Comparison of ENCODE assay signal across 8 cellular contexts in the genomic region with DNA sequence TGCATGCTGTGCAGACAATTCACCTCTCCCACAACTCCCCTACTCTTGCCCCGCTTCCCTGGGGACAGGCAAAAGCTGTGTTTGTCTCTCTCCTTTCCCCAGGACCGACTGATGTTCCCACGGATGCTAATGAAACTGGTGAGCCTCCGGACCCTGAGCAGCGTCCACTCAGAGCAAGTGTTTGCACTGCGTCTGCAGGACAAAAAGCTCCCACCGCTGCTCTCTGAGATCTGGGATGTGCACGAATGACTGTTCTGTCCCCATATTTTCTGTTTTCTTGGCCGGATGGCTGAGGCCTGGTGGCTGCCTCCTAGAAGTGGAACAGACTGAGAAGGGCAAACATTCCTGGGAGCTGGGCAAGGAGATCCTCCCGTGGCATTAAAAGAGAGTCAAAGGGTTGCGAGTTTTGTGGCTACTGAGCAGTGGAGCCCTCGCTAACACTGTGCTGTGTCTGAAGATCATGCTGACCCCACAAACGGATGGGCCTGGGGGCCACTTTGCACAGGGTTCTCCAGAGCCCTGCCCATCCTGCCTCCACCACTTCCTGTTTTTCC. TPM values are rescaled to one million over a fixed set of nuclear protein-coding genes. Genes with fewer than 3 reads are reported as not detected.
A peak's percentile ranks its signal among the peaks of the same experiment; 100 is the strongest.
DNase-seq lines count a peak whose midpoint lies in the region; ATAC-seq and TF ChIP-seq lines count a peak whose summit lies in the region.

No MANE protein-coding gene starts in this region.

- H3K4me1 Mint-ChIP-seq in naive thymus-derived CD8-positive, alpha-beta T cell: peaks cover 31 to 68% (median 54%) of the 10 kb centered on the region in 4 donors

- no peak for ATAC-seq in naive thymus-derived CD8-positive, alpha-beta T cell

- H3K27ac ChIP-seq in 22Rv1 (peak overlapping the region; percentile 96), breast epithelium (peak overlapping the region; percentile 88 to 96)

- no peaks in the 10 kb centered on the region for H3K9me3 ChIP-seq in breast epithelium

- H3K4me3 Mint-ChIP-seq in naive thymus-derived CD8-positive, alpha-beta T cell: peak overlapping the region; percentile 75 to 98 (median 90)

- no peaks in the 10 kb centered on the region for H3K9me3 Mint-ChIP-seq in naive thymus-derived CD8-positive, alpha-beta T cell

- no peaks in the 10 kb centered on the region for H3K27me3 Mint-ChIP-seq in naive thymus-derived CD8-positive, alpha-beta T cell

- TF ChIP-seq POLR2A in breast epithelium (IDR thresholded peaks at IDR 0.05): no peak

- H3K27me3 ChIP-seq in breast epithelium: no peaks in the 10 kb centered on the region

- no peaks in the 10 kb centered on the region for H3K36me3 ChIP-seq in breast epithelium

- peak overlapping the region; percentile 80 for H3K4me3 ChIP-seq in HFF-Myc (replicated peaks; ENCODE audit: low read depth, low read length)
- H3K4me3 ChIP-seq in breast epithelium: peak overlapping the region; percentile 82 to 95 (median 93)

- peak overlapping the region; percentile 90 to 99 (median 96) for H3K27ac Mint-ChIP-seq in naive thymus-derived CD8-positive, alpha-beta T cell

- POLR2A ChIA-PET in naive thymus-derived CD8-positive, alpha-beta T cell (lab: Charles Lee): interaction anchor here (0.7 to 3.4 kb wide), 8 partner anchors 9 to 119 kb away, joined by 3 to 38 read pairs (median 12); a partner anchor contains a TSS

- no peak for DNase-seq in HFF-Myc (ENCODE audit: extremely low read depth, low read depth)
- DNase-seq in breast epithelium (ENCODE audit: low spot score in 2 of 2): no peak
- DNase-seq in naive thymus-derived CD8-positive, alpha-beta T cell: no peak
- DNase-seq in occipital lobe (lab: John Stamatoyannopoulos, UW): no peak
- DNase-seq in iPS-NIHi11 (ENCODE audit: low spot score): no peak
- no peak for DNase-seq in retina
- no peak for DNase-seq in NOMO-1 treated with dmso at 0.1 percent for 144 hours (lab: John Stamatoyannopoulos, UW; ENCODE audit: unreplicated experiment)

- H3K36me3 Mint-ChIP-seq in naive thymus-derived CD8-positive, alpha-beta T cell: peaks cover 0 to 2% (median 0%) of the 10 kb centered on the region in 3 donors

- no peak for TF ChIP-seq CTCF in 22Rv1 (IDR thresholded peaks at IDR 0.05)
- TF ChIP-seq CTCF in HFF-Myc (IDR thresholded peaks at IDR 0.05; ENCODE audit: low read depth, low read length, missing control alignments): no peak
- no peak for TF ChIP-seq CTCF in breast epithelium (IDR thresholded peaks at IDR 0.05)

- intact Hi-C loops in breast epithelium (cut with DNase I; ENCODE audit: low total_unique reads): no loop called here

- peaks cover 3 to 14% of the 10 kb centered on the region in 2 donors for H3K4me1 ChIP-seq in breast epithelium

RNA-seq across cellular contexts. Expression of a gene that starts 1.4 kb away (rescaled TPM):
- total RNA-seq in breast epithelium: 10 to 100 TPM; 43.3 to 56.5 (median 46.6) TPM
- total RNA-seq in naive thymus-derived CD8-positive, alpha-beta T cell: 100 to 1,000 TPM; 121 to 127 TPM
- polyA plus RNA-seq in naive thymus-derived CD8-positive, alpha-beta T cell: 10 to 100 TPM; 15.2 to 22.1 (median 17.7) TPM
- total RNA-seq in occipital lobe: 58.0 TPM

RNA-seq across cellular contexts. Expression of a gene that starts 10.7 kb away (rescaled TPM):
- total RNA-seq in breast epithelium: 10 to 100 TPM; 56.1 to 92.4 (median 91.1) TPM
- 10 to 100 TPM; 13.7 to 20.3 TPM for total RNA-seq in naive thymus-derived CD8-positive, alpha-beta T cell
- polyA plus RNA-seq in naive thymus-derived CD8-positive, alpha-beta T cell: 1 to 10 TPM; 3.4 to 7.2 (median 4.5) TPM
- 8.1 TPM for total RNA-seq in occipital lobe

RNA-seq across cellular contexts. Expression of a gene that starts 19.9 kb away (rescaled TPM):
- total RNA-seq in breast epithelium (10 to 100 TPM; 39.7 to 45.2 (median 41.9) TPM), occipital lobe (28.1 TPM)
- 10 to 100 TPM; 25.8 to 27.8 TPM for total RNA-seq in naive thymus-derived CD8-positive, alpha-beta T cell
- polyA plus RNA-seq in naive thymus-derived CD8-positive, alpha-beta T cell: 1 to 10 TPM; 4.4 to 10.0 (median 8.0) TPM

RNA-seq across cellular contexts. Expression of a gene that starts 53.8 kb away (rescaled TPM):
- total RNA-seq in breast epithelium (10 to 100 TPM; 31.2 to 44.5 (median 39.3) TPM), occipital lobe (5.5 TPM)
- total RNA-seq in naive thymus-derived CD8-positive, alpha-beta T cell: 100 to 1,000 TPM in 1 of 2 experiments, 10 to 100 TPM in 1; 98.9 to 101 TPM
- 10 to 100 TPM; 20.7 to 25.4 (median 24.4) TPM for polyA plus RNA-seq in naive thymus-derived CD8-positive, alpha-beta T cell
